13 cellular contexts compared by ENCODE assay signal in genomic region chr6:157966990-157967389, GRCh38. TPM values are rescaled to one million over a fixed set of nuclear protein-coding genes. Genes with fewer than 3 reads are reported as not detected.
A peak's percentile ranks its signal among the peaks of the same experiment; 100 is the strongest.
DNase-seq lines count a peak whose midpoint lies in the region; ATAC-seq, FAIRE-seq and TF ChIP-seq lines count a peak whose summit lies in the region.
"Had no signal": no experiment of that assay in that cellular context is flagged by ENCODE, and none has a peak within 500 bp of the region (broad histone marks: within the 10 kb centered on the region; RNA-seq: fewer than 3 reads in every experiment).

No MANE protein-coding gene starts in this region.

- FAIRE-seq in islet of Langerhans (lab: Jason Lieb, UNC): peak; percentile 93
- FAIRE-seq: G401.6 had no signal

- peak overlapping the region in 4 of 5 donors; percentile 18 to 64 (median 36) for H3K27ac ChIP-seq in stomach
- H3K27ac ChIP-seq: epithelial cell of prostate had no signal

- no peaks in the 10 kb centered on the region for H3K9me3 ChIP-seq in stomach

- no peak for TF ChIP-seq EP300 in stomach (IDR thresholded peaks at IDR 0.05)

- no peak overlapping the region for H3K4me3 ChIP-seq in stomach

- no peaks in the 10 kb centered on the region for H3K27me3 ChIP-seq in stomach

- 30 to 65% (median 39%) methylated on average over 3 to 5 of the region's 5 CpGs for WGBS in stomach, 5 donors

- intact Hi-C loops in stomach (cut with DNase I; ENCODE audit: low total_unique reads): no loop called here

- H3K36me3 ChIP-seq in stomach: no peaks in the 10 kb centered on the region

- no peak for TF ChIP-seq POLR2A in stomach (IDR thresholded peaks at IDR 0.05)

- peaks cover 0 to 13% (median 3%) of the 10 kb centered on the region in 4 donors for H3K4me1 ChIP-seq in stomach

- DNase-seq in NCI-H1436 (lab: John Stamatoyannopoulos, UW) (peak; percentile 77), NCI-H1436 treated with DMSO at 0.1 percent for 48 hours (lab: John Stamatoyannopoulos, UW) (no peak), NCI-H345 treated with DMSO at 0.1 percent for 48 hours (lab: John Stamatoyannopoulos, UW; ENCODE audit: unreplicated experiment) (peak; percentile 25), stomach (peak; percentile 57), DMS114 treated with DMSO at 0.1 percent for 48 hours (lab: John Stamatoyannopoulos, UW; ENCODE audit: unreplicated experiment) (no peak)
- no peak for DNase-seq in central memory CD4-positive, alpha-beta T cell
- DNase-seq: activated CD8-positive, alpha-beta T cell treated with anti-CD3 and anti-CD28 coated beads for 36 hours; amniotic stem cell; glutamatergic neuron had no signal

- no peak for TF ChIP-seq CTCF in stomach (IDR thresholded peaks at IDR 0.05)

- ATAC-seq in GM21447 (IDR thresholded peaks at IDR 0.05; ENCODE audit: unreplicated experiment): no peak
- ATAC-seq: activated CD8-positive, alpha-beta T cell treated with anti-CD3 and anti-CD28 coated beads for 36 hours had no signal

RNA-seq across cellular contexts. Expression of gene SYNJ2, which starts 14.7 kb away (rescaled TPM):
- total RNA-seq in stomach: 10 to 100 TPM; 11.7 to 41.4 (median 25.4) TPM
- polyA plus RNA-seq in stomach: 1 to 10 TPM; 4.7 to 6.3 (median 6.0) TPM

Comparison
In these comparisons a context has a peak if more than half of its experiments do, and no peak if none do; other contexts are left out.
1. DNase-seq: peak in NCI-H1436 (single experiment), NCI-H345 treated with DMSO at 0.1 percent for 48 hours (single experiment) and stomach (single experiment); none in NCI-H1436 treated with DMSO at 0.1 percent for 48 hours (single experiment), DMS114 treated with DMSO at 0.1 percent for 48 hours (single experiment) and central memory CD4-positive, alpha-beta T cell (single experiment).